31 cellular contexts compared by ENCODE assay signal in the genomic region with DNA sequence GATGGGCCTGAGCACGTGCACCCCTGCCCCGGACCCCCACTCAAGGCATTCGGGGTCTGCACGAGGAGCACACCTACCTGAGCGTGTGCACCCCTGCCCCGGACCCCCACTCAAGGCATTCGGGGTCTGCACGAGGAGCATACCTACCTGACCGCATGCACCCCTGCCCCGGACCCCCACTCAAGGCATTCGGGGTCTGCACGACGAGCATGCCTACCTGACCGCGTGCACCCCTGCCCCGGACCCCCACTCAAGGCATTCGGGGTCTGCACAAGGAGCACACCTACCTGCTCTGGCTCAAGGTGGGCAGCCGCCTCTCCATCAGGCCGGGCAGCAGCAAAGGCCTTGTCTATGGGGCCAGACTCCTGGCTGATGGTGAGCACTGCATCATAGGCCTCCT.
"Had no signal": no experiment of that assay in that cellular context is flagged by ENCODE, and none has a peak within 500 bp of the region (broad histone marks: within the 10 kb centered on the region; RNA-seq: fewer than 3 reads in every experiment).

No MANE protein-coding gene starts in this region.

- H3K27me3 ChIP-seq: ascending aorta, cardiac muscle cell had no signal

- ATAC-seq: activated CD4-positive, alpha-beta T cell treated with anti-CD3 and anti-CD28 coated beads for 36 hours; activated CD4-positive, CD25-positive, alpha-beta regulatory T cell treated with anti-CD3 and anti-CD28 coated beads, Interleukin-2, amount 50 U/mL, for 24 hours; activated CD8-positive, alpha-beta memory T cell treated with anti-CD3 and anti-CD28 coated beads, Interleukin-2, amount 10 ng/mL, durations not matched to agents 7 days and 5 days; activated CD8-positive, alpha-beta T cell treated with anti-CD3 and anti-CD28 coated beads, Interleukin-2, amount 10 ng/mL, durations not matched to agents 7 days and 5 days; activated naive CD8-positive, alpha-beta T cell treated with anti-CD3 and anti-CD28 coated beads, Interleukin-2, amount 50 U/mL, for 24 hours; WTC11 had no signal

- H3K9me3 ChIP-seq: ascending aorta had no signal

- DNase-seq: activated CD4-positive, alpha-beta memory T cell treated with anti-CD3 and anti-CD28 coated beads, Interleukin-2, amount 10 ng/mL, durations not matched to agents 7 days and 5 days; activated CD4-positive, alpha-beta T cell treated with anti-CD3 and anti-CD28 coated beads for 1 hour; activated CD4-positive, alpha-beta T cell treated with anti-CD3 and anti-CD28 coated beads for 36 hours; activated CD4-positive, alpha-beta T cell treated with anti-CD3 and anti-CD28 coated beads for 48 hours; activated CD4-positive, alpha-beta T cell treated with anti-CD3 and anti-CD28 coated beads, Interleukin-2, amount 10 ng/mL, durations not matched to agents 7 days and 5 days; activated CD4-positive, alpha-beta T cell treated with anti-CD3 and anti-CD28 coated beads, Interleukin-2, amount 50 U/mL, for 48 hours; activated CD4-positive, CD25-positive, alpha-beta regulatory T cell; activated CD8-positive, alpha-beta memory T cell treated with anti-CD3 and anti-CD28 coated beads for 24 hours; activated CD8-positive, alpha-beta memory T cell treated with anti-CD3 and anti-CD28 coated beads, Interleukin-2, amount 10 ng/mL, durations not matched to agents 7 days and 5 days; activated CD8-positive, alpha-beta memory T cell treated with anti-CD3 and anti-CD28 coated beads, Interleukin-2, amount 50 U/mL, for 48 hours; activated CD8-positive, alpha-beta T cell treated with anti-CD3 and anti-CD28 coated beads, Interleukin-2, amount 10 ng/mL, durations not matched to agents 7 days and 5 days; activated effector memory CD4-positive, alpha-beta T cell treated with Interleukin-2 at 50 U/mL for 16 hours; activated gamma-delta T cell; activated naive CD4-positive, alpha-beta T cell treated with anti-CD3 and anti-CD28 coated beads, Interleukin-2, amount 10 ng/mL, durations not matched to agents 7 days and 5 days; activated naive CD4-positive, alpha-beta T cell treated with Interleukin-2 at 50 U/mL for 16 hours; activated naive CD8-positive, alpha-beta T cell treated with anti-CD3 and anti-CD28 coated beads, Interleukin-2, amount 10 ng/mL, durations not matched to agents 7 days and 5 days; activated naive CD8-positive, alpha-beta T cell treated with anti-CD3 and anti-CD28 coated beads, Interleukin-2, amount 50 U/mL, for 24 hours; activated T-cell treated with anti-CD3 and anti-CD28 coated beads, Interleukin-2, amount 50 U/mL, for 24 hours; activated T-cell treated with anti-CD3 and anti-CD28 coated beads, Interleukin-2, amount 50 U/mL, for 48 hours; amygdala; anterior cingulate cortex; caudate nucleus; cerebellar nuclear complex; T-helper 1 cell; T-helper 2 cell; T-helper 9 cell; WERI-Rb-1 had no signal

- H3K36me3 ChIP-seq: ascending aorta, cardiac muscle cell, WERI-Rb-1 had no signal

- H3K4me3 ChIP-seq: ascending aorta, cardiac muscle cell had no signal

- H3K27ac ChIP-seq: ascending aorta, cardiac muscle cell, WERI-Rb-1 had no signal
